10 cellular contexts compared by ENCODE assay signal in the genomic region with DNA sequence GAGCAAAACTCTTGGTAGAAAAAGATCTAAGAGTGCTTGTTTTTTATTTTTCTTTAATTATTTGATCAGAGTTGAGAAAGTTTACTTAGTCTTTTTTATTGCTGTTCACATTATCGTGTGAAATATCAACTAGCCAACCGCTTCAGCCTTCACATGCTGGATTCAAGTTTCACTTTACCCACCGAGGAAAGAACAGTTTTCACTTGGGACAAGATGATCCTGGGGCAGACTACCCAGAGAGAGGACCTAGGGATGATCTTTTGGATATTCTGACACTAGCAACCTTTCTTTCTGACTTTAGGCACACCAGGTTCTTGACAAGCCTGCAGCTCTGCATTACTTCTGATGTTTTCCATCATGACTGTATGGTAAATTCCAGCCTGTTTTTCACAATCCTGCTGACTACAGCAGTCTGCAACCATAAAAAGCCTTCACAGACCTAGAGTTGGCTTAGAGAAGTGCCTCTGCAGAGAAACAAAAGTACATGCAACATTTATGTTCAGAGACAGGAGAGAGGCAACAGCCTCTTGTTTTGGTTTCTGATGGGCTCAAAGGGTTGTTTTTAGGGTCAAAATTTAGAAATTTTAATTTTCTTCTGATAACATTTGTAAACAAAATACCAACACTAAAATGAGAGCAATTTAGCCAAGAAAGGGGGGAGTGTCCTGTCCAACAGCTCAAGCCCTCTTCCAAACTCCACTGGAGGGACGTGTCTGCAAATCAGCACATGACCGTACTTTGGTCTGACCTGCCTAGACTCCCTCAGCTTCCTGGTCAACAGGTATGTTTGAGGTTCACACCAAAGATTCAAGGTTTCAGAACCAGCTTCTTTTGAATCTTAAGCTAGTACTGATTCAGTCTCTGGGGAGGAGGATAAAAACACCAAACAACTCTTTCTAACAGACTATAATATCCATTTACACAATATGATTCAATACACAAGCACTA. TPM values are rescaled to one million over a fixed set of nuclear protein-coding genes. Genes with fewer than 3 reads are reported as not detected.
DNase-seq lines count a peak whose midpoint lies in the region; ATAC-seq, FAIRE-seq and TF ChIP-seq lines count a peak whose summit lies in the region.
"Had no signal": no experiment of that assay in that cellular context is flagged by ENCODE, and none has a peak within 500 bp of the region (broad histone marks: within the 10 kb centered on the region; RNA-seq: fewer than 3 reads in every experiment).

No MANE protein-coding gene starts in this region.

- CTCF ChIA-PET in A549 (lab: Yijun Ruan, JAX) = no interaction called here

- WGBS in A549 (ENCODE audit: missing lambda C conversion rate) = 28% methylated on average over 5 of the region's 5 CpGs

- POLR2A ChIA-PET in A549 (lab: Yijun Ruan, JAX) = interaction anchor here (0.7 to 1.0 kb wide), 2 partner anchors 44 to 74 kb away, joined by 3 to 6 read pairs; no protein-coding TSS in a partner anchor

- H3K27me3 ChIP-seq in fibroblast of lung (ENCODE audit: control insufficient read depth, insufficient read depth, low read length) = no peaks in the 10 kb centered on the region
- H3K27me3 ChIP-seq: BLaER1 had no signal

- no peaks in the 10 kb centered on the region for H4K20me1 ChIP-seq in fibroblast of lung (ENCODE audit: control insufficient read depth, extremely low read depth, insufficient read depth, low read length)
- H4K20me1 ChIP-seq: BLaER1 had no signal

- ATAC-seq in A549 (peak; percentile 60 to 81; a peak in 4 of 6 replicates), GM19463 (IDR thresholded peaks at IDR 0.05; ENCODE audit: unreplicated experiment) (no peak), HG03045 (IDR thresholded peaks at IDR 0.05; ENCODE audit: unreplicated experiment) (no peak)

- H3K9ac ChIP-seq in fibroblast of lung (ENCODE audit: insufficient read depth, low read length) = peak overlapping the region; percentile 57
- H3K9ac ChIP-seq: BLaER1 had no signal

- no peak for TF ChIP-seq POLR2A in A549 (IDR thresholded peaks at IDR 0.05; ENCODE audit: low read length)

- H3K79me2 ChIP-seq in fibroblast of lung (ENCODE audit: control insufficient read depth, insufficient read depth, low read length) = no peaks in the 10 kb centered on the region

- H3K36me3 ChIP-seq in fibroblast of lung (ENCODE audit: control insufficient read depth, insufficient read depth, low read length) = no peaks in the 10 kb centered on the region
- H3K36me3 ChIP-seq: BLaER1 had no signal

- DNase-seq in A549 (ENCODE audit: low read depth in 1 of 2, low spot score in 1 of 2) (peak in 1 of 2 experiments; percentile 16), RPMI7951 (ENCODE audit: low read depth) (peak; percentile 38), fibroblast of lung (ENCODE audit: low read depth in 2 of 2) (peak in 1 of 2 donors; percentile 68), myocyte (ENCODE audit: low read depth) (peak; percentile 67), NCI-H82 (lab: John Stamatoyannopoulos, UW) (no peak), GF-D8 (lab: John Stamatoyannopoulos, UW) (no peak)
- DNase-seq: Kasumi-1 had no signal

- H3K27ac ChIP-seq in A549 = peak overlapping the region; percentile 49 to 67; a peak in 4 of 6 replicates
- H3K27ac ChIP-seq in fibroblast of lung (ENCODE audit: insufficient read depth, low read length) = peak overlapping the region; percentile 60
- H3K27ac ChIP-seq: BLaER1 had no signal

- H3K4me1 ChIP-seq in A549 (peaks cover 20% of the 10 kb centered on the region), fibroblast of lung (ENCODE audit: control insufficient read depth, extremely low read depth, insufficient read depth, low read length) (no peaks in the 10 kb centered on the region)
- H3K4me1 ChIP-seq: BLaER1 had no signal

- no peak for FAIRE-seq in A549 (lab: Jason Lieb, UNC)

- peak overlapping the region; percentile 93 for H2AFZ ChIP-seq in fibroblast of lung (ENCODE audit: low read length)

- TF ChIP-seq RAD21 in A549 (conservative IDR thresholded peaks at IDR 0.05 in 1 of 2, IDR thresholded peaks at IDR 0.05 in 1 of 2) = no peak

- H3K9me3 ChIP-seq in A549 (no peaks in the 10 kb centered on the region), fibroblast of lung (ENCODE audit: control insufficient read depth, insufficient read depth, low read depth, low read length) (no peaks in the 10 kb centered on the region)
- H3K9me3 ChIP-seq: BLaER1 had no signal

- TF ChIP-seq CTCF in A549 (IDR thresholded peaks at IDR 0.05) (no peak), fibroblast of lung (conservative IDR thresholded peaks at IDR 0.05 in 1 of 2, IDR thresholded peaks at IDR 0.05 in 1 of 2; ENCODE audit: low read depth in 1 of 2, low read length in 2 of 2) (no peak)

- no peak for TF ChIP-seq EP300 in A549 (IDR thresholded peaks at IDR 0.05)

- H3K4me2 ChIP-seq in A549 (peak overlapping the region; percentile 92), fibroblast of lung (ENCODE audit: extremely low read depth, insufficient read depth, low read length) (peak overlapping the region; percentile 98)
- H3K4me2 ChIP-seq: BLaER1 had no signal

- H3K4me3 ChIP-seq in A549 (peak overlapping the region; percentile 37; the same call in 2 of the 3 replicates), fibroblast of lung (replicated peaks in 1 of 4; ENCODE audit: control extremely low read depth in 1 of 4, insufficient read depth in 1 of 4, low read depth in 3 of 4, low read length in 4 of 4) (peak overlapping the region; percentile 57 to 66 (median 61))
- H3K4me3 ChIP-seq: BLaER1 had no signal

TF ChIP-seq in A549, 52 proteins besides CTCF, POLR2A, EP300 and RAD21:
- TF ChIP-seq NFE2L2 (conservative IDR thresholded peaks at IDR 0.05; ENCODE audit: low read length) = no peak
- TF ChIP-seq MAFK (IDR thresholded peaks at IDR 0.05; ENCODE audit: partially characterized antibody) = peak; percentile 82

RNA-seq across cellular contexts. Expression of a gene that starts 0.9 kb away (rescaled TPM):
- polyA plus RNA-seq in A549 (2011; rRNA removed) = 1.8 and 3.7 TPM in 2 replicates
- 0.87 and 0.93 TPM in 2 replicates for polyA plus RNA-seq in A549 (2012; cell fraction: cytosol; rRNA removed)
- 1.7 and 3.0 TPM in 2 replicates for polyA plus RNA-seq in A549 (2012; cell fraction: nucleus; rRNA removed)
- 1.3 to 1.8 TPM (median 1.6 TPM) in 3 replicates for polyA plus RNA-seq in A549 (2017; fragmentation: RNase III; extraction: RNeasy Plus Mini Kit Qiagen cat#74134 plus additional on column Dnase treatment)
- polyA minus RNA-seq in A549 (2011; rRNA and poly(A)+ RNA removed) = 1.7 and 2.5 TPM in 2 replicates
- total RNA-seq in RPMI7951 (2014; rRNA removed; shearing (Covaris generic)) = 0.29 and 0.48 TPM in 2 replicates
- 4.8 and 6.2 TPM in 2 replicates for total RNA-seq in fibroblast of lung
- 17.5 and 62.9 TPM in 2 replicates for polyA plus RNA-seq in fibroblast of lung
- polyA plus RNA-seq in fibroblast of lung (2012) = 15.6 and 80.4 TPM in 2 replicates
- 11.1 and 15.2 TPM in 2 replicates for polyA minus RNA-seq in fibroblast of lung (ENCODE audit: low replicate concordance)
- total RNA-seq in myocyte = 76.1 and 97.0 TPM in 2 replicates
- polyA plus RNA-seq in myocyte (2012) = 421 TPM

Comparison
In these comparisons a context has a peak if more than half of its experiments do, and no peak if none do; other contexts are left out.
1. ATAC-seq: peak in A549 (2 of 2); none in GM19463 (single experiment) and HG03045 (single experiment).
2. DNase-seq: peak in RPMI7951 (single experiment) and myocyte (single experiment); none in NCI-H82 (single experiment) and GF-D8 (single experiment).
3. RNA of a gene that starts 0.9 kb away (total RNA-seq): 76.1 to 97.0 TPM in myocyte; 4.8 to 6.2 TPM in fibroblast of lung and 0.29 to 0.48 TPM in RPMI7951; every median in the first group is over 10 times any median in the second.